ENCODE assay signal across 12 cellular contexts in genomic region chr22:30307026-30307574, GRCh38. TPM values are rescaled to one million over a fixed set of nuclear protein-coding genes. Genes with fewer than 3 reads are reported as not detected.
DNase-seq lines count a peak whose midpoint lies in the region; ATAC-seq and TF ChIP-seq lines count a peak whose summit lies in the region.
"Had no signal": no experiment of that assay in that cellular context is flagged by ENCODE, and none has a peak within 500 bp of the region (broad histone marks: within the 10 kb centered on the region; RNA-seq: fewer than 3 reads in every experiment).

No MANE protein-coding gene starts in this region.

- TF ChIP-seq CTCF in stomach (IDR thresholded peaks at IDR 0.05): no peak
- TF ChIP-seq CTCF in coronary artery (IDR thresholded peaks at IDR 0.05): no peak

- no peak for DNase-seq in activated CD4-positive, alpha-beta T cell treated with anti-CD3 and anti-CD28 coated beads, Interleukin-2, amount 10 ng/mL, durations not matched to agents 7 days and 5 days
- DNase-seq in activated CD4-positive, alpha-beta T cell treated with anti-CD3 and anti-CD28 coated beads, Interleukin-2, amount 50 U/mL, for 48 hours: no peak
- DNase-seq in T-cell (peak in 3 of 34 experiments; percentile 16 to 46 (median 35)), right cardiac atrium (peak in 2 of 3 donors; percentile 4 to 18), stomach (no peak), coronary artery (ENCODE audit: low spot score) (no peak), DMS79 treated with DMSO at 0.1 percent for 48 hours (lab: John Stamatoyannopoulos, UW) (no peak)
- no peak for DNase-seq in effector CD8-positive, alpha-beta T cell (lab: John Stamatoyannopoulos, UW)
- DNase-seq: adrenal gland, NCI-H1694 had no signal

- ATAC-seq in T-cell (replicated peaks in 1 of 4) (peak in 1 of 4 experiments; percentile 5), right cardiac atrium (no peak)

- H3K27me3 ChIP-seq in right cardiac atrium (ENCODE audit: control insufficient read depth, insufficient read depth) (no peaks in the 10 kb centered on the region), stomach (no peaks in the 10 kb centered on the region)
- H3K27me3 ChIP-seq: adrenal gland had no signal

- peak overlapping the region; percentile 49 for H3K27ac ChIP-seq in right cardiac atrium (ENCODE audit: low read length)
- peak overlapping the region; percentile 53 to 94 (median 86) for H3K27ac ChIP-seq in stomach
- peak overlapping the region in 1 of 2 donors; percentile 92 for H3K27ac ChIP-seq in coronary artery

- TF ChIP-seq EP300 in stomach (IDR thresholded peaks at IDR 0.05): no peak

- H3K4me3 ChIP-seq in right cardiac atrium (ENCODE audit: low read length) (no peak overlapping the region), stomach (no peak overlapping the region), coronary artery (no peak overlapping the region)
- H3K4me3 ChIP-seq: adrenal gland had no signal

- intact Hi-C loops in right cardiac atrium (cut with DNase I) (no loop called here), stomach (cut with DNase I; ENCODE audit: low total_unique reads) (no loop called here)

- H3K9me3 ChIP-seq in right cardiac atrium (ENCODE audit: control insufficient read depth, low read length) (no peaks in the 10 kb centered on the region), stomach (no peaks in the 10 kb centered on the region)
- H3K9me3 ChIP-seq: adrenal gland had no signal

- CTCF ChIA-PET in activated CD4-positive, alpha-beta T cell treated with anti-CD3 and anti-CD28 coated beads, Interleukin-2, amount 10 ng/mL, durations not matched to agents 7 days and 5 days (lab: Charles Lee): interaction anchor here (1.3 to 15.7 kb wide), 4 partner anchors 10 to 84 kb away, joined by 4 to 138 read pairs (median 4); partner anchors contain the start of gene CASTOR1
- CTCF ChIA-PET in T-cell (lab: Charles Lee): interaction anchor here in 1 of 2 donors (0.9 to 2.1 kb wide), 4 partner anchors 17 to 49 kb away, joined by 3 to 7 read pairs (median 6); partner anchors contain the start of genes CASTOR1, CCDC157 and SF3A1

- H3K27me3 Mint-ChIP-seq in activated CD4-positive, alpha-beta T cell treated with anti-CD3 and anti-CD28 coated beads, Interleukin-2, amount 10 ng/mL, durations not matched to agents 7 days and 5 days: no peaks in the 10 kb centered on the region
- H3K27me3 Mint-ChIP-seq in T-cell: no peaks in the 10 kb centered on the region

- peaks cover 59% of the 10 kb centered on the region for H3K4me1 ChIP-seq in right cardiac atrium (ENCODE audit: control insufficient read depth, insufficient read depth, low read length)
- H3K4me1 ChIP-seq in stomach: peaks cover 100% of the 10 kb centered on the region in 4 donors

- peaks cover 99% of the 10 kb centered on the region for H3K4me1 Mint-ChIP-seq in activated CD4-positive, alpha-beta T cell treated with anti-CD3 and anti-CD28 coated beads, Interleukin-2, amount 10 ng/mL, durations not matched to agents 7 days and 5 days
- peaks cover 99 to 100% (median 99%) of the 10 kb centered on the region in 3 donors for H3K4me1 Mint-ChIP-seq in T-cell

- peak overlapping the region; percentile 92 for H3K27ac Mint-ChIP-seq in activated CD4-positive, alpha-beta T cell treated with anti-CD3 and anti-CD28 coated beads, Interleukin-2, amount 10 ng/mL, durations not matched to agents 7 days and 5 days
- H3K27ac Mint-ChIP-seq in T-cell: peak overlapping the region; percentile 98 to 99

- peaks cover 69% of the 10 kb centered on the region for H3K36me3 Mint-ChIP-seq in activated CD4-positive, alpha-beta T cell treated with anti-CD3 and anti-CD28 coated beads, Interleukin-2, amount 10 ng/mL, durations not matched to agents 7 days and 5 days (ENCODE audit: low read depth)
- peaks cover 22% of the 10 kb centered on the region for H3K36me3 Mint-ChIP-seq in T-cell

- peaks cover 0 to 21% (median 11%) of the 10 kb centered on the region in 4 donors for H3K36me3 ChIP-seq in stomach
- H3K36me3 ChIP-seq: adrenal gland had no signal

- POLR2A ChIA-PET in activated CD4-positive, alpha-beta T cell treated with anti-CD3 and anti-CD28 coated beads, Interleukin-2, amount 10 ng/mL, durations not matched to agents 7 days and 5 days (lab: Charles Lee): interaction anchor here (1.0 kb wide), 1 partner anchor 50 kb away, joined by 3 read pairs; the partner anchor contains the start of genes CCDC157 and SF3A1
- POLR2A ChIA-PET in T-cell (lab: Charles Lee): interaction anchor here (0.6 to 1.0 kb wide), 4 partner anchors 11 to 117 kb away, joined by 4 to 5 read pairs (median 4); partner anchors contain the start of gene TBC1D10A (in 1 of the 2)

- peak overlapping the region; percentile 78 for H3K4me3 Mint-ChIP-seq in activated CD4-positive, alpha-beta T cell treated with anti-CD3 and anti-CD28 coated beads, Interleukin-2, amount 10 ng/mL, durations not matched to agents 7 days and 5 days
- H3K4me3 Mint-ChIP-seq in T-cell: peak overlapping the region; percentile 73 to 77 (median 75)

- 65% methylated on average over 5 of the region's 5 CpGs for WGBS in right cardiac atrium
- 68 to 85% (median 83%) methylated on average over 5 of the region's 5 CpGs for WGBS in stomach, 5 donors

- no peaks in the 10 kb centered on the region for H3K9me3 Mint-ChIP-seq in activated CD4-positive, alpha-beta T cell treated with anti-CD3 and anti-CD28 coated beads, Interleukin-2, amount 10 ng/mL, durations not matched to agents 7 days and 5 days
- no peaks in the 10 kb centered on the region for H3K9me3 Mint-ChIP-seq in T-cell

- TF ChIP-seq POLR2A in stomach (IDR thresholded peaks at IDR 0.05): no peak

RNA-seq across cellular contexts. Expression of gene CASTOR1, which starts 17.8 kb away (rescaled TPM):
- 10 to 100 TPM; 16.7 to 20.0 TPM for total RNA-seq in activated CD4-positive, alpha-beta T cell treated with anti-CD3 and anti-CD28 coated beads, Interleukin-2, amount 10 ng/mL, durations not matched to agents 7 days and 5 days
- total RNA-seq in T-cell (10 to 100 TPM; 12.8 to 21.9 (median 16.1) TPM), right cardiac atrium (1 to 10 TPM; 7.0 to 9.0 (median 7.4) TPM), stomach (10 to 100 TPM in 1 of 5 donors, 1 to 10 TPM in 4; 1.2 to 57.8 (median 3.7) TPM)
- polyA plus RNA-seq in right cardiac atrium (6.4 TPM), stomach (10 to 100 TPM in 1 of 3 donors, 1 to 10 TPM in 2; 6.6 to 17.0 (median 7.3) TPM)

RNA-seq across cellular contexts. Expression of gene TBC1D10A, which starts 19.6 kb away (rescaled TPM):
- total RNA-seq in activated CD4-positive, alpha-beta T cell treated with anti-CD3 and anti-CD28 coated beads, Interleukin-2, amount 10 ng/mL, durations not matched to agents 7 days and 5 days: 10 to 100 TPM; 45.5 to 47.6 TPM
- total RNA-seq in T-cell (10 to 100 TPM; 56.2 to 84.3 (median 82.3) TPM), right cardiac atrium (1 to 10 TPM; 5.6 to 9.1 (median 8.5) TPM), stomach (10 to 100 TPM in 3 of 5 donors, 1 to 10 TPM in 2; 2.2 to 23.2 (median 16.3) TPM)
- polyA plus RNA-seq in right cardiac atrium (5.4 TPM), stomach (10 to 100 TPM; 14.2 to 24.5 (median 20.3) TPM)

RNA-seq across cellular contexts. Expression of gene OSM, which starts 40.4 kb away (rescaled TPM):
- 10 to 100 TPM; 74.7 to 80.5 TPM for total RNA-seq in activated CD4-positive, alpha-beta T cell treated with anti-CD3 and anti-CD28 coated beads, Interleukin-2, amount 10 ng/mL, durations not matched to agents 7 days and 5 days
- total RNA-seq in T-cell: 10 to 100 TPM in 2 of 5 donors, 1 to 10 TPM in 3; 5.9 to 16.5 (median 7.4) TPM
- total RNA-seq in right cardiac atrium: 1 to 10 TPM in 1 of 4 donors, under 1 TPM in 3; 0.17 to 1.5 (median 0.26) TPM
- polyA plus RNA-seq in right cardiac atrium: 0.81 TPM
- total RNA-seq in stomach: 1 to 10 TPM in 1 of 5 donors, not detected in 4; 1.3 TPM
- polyA plus RNA-seq in stomach: 10 to 100 TPM in 1 of 3 donors, 1 to 10 TPM in 1, under 1 TPM in 1; 0.33 to 22.7 (median 1.1) TPM
- total RNA-seq: endothelial cell of umbilical vein, HT-29 had no signal
- polyA plus RNA-seq: endothelial cell of umbilical vein had no signal

RNA-seq across cellular contexts. Expression of gene SF3A1, which starts 49.6 kb away (rescaled TPM):
- 100 to 1,000 TPM; 247 to 279 TPM for total RNA-seq in activated CD4-positive, alpha-beta T cell treated with anti-CD3 and anti-CD28 coated beads, Interleukin-2, amount 10 ng/mL, durations not matched to agents 7 days and 5 days
- total RNA-seq in T-cell: 100 to 1,000 TPM; 272 to 323 (median 292) TPM
- total RNA-seq in right cardiac atrium: 100 to 1,000 TPM; 105 to 110 (median 108) TPM
- polyA plus RNA-seq in right cardiac atrium: 16.2 TPM
- total RNA-seq in stomach: 100 to 1,000 TPM in 1 of 5 donors, 10 to 100 TPM in 4; 30.3 to 316 (median 38.8) TPM
- 10 to 100 TPM; 13.6 to 15.6 (median 15.0) TPM for polyA plus RNA-seq in stomach

RNA-seq across cellular contexts. Expression of gene CCDC157, which starts 49.7 kb away (rescaled TPM):
- 1 to 10 TPM; 3.5 to 4.3 TPM for total RNA-seq in activated CD4-positive, alpha-beta T cell treated with anti-CD3 and anti-CD28 coated beads, Interleukin-2, amount 10 ng/mL, durations not matched to agents 7 days and 5 days
- 10 to 100 TPM in 1 of 5 donors, 1 to 10 TPM in 4; 4.6 to 10.9 (median 5.1) TPM for total RNA-seq in T-cell
- 1 to 10 TPM in 3 of 4 donors, under 1 TPM in 1; 0.47 to 2.1 (median 1.4) TPM for total RNA-seq in right cardiac atrium
- polyA plus RNA-seq in right cardiac atrium: 0.66 TPM
- total RNA-seq in stomach: 1 to 10 TPM in 3 of 5 donors, under 1 TPM in 1, not detected in 1; 0.73 to 9.0 (median 3.0) TPM
- 1 to 10 TPM; 1.7 to 3.7 (median 1.9) TPM for polyA plus RNA-seq in stomach

Comparison
In these comparisons a context has a peak if more than half of its experiments do, and no peak if none do; other contexts are left out.
1. DNase-seq: peak in right cardiac atrium (2 of 3); none in activated CD4-positive, alpha-beta T cell treated with anti-CD3 and anti-CD28 coated beads, Interleukin-2, amount 10 ng/mL, durations not matched to agents 7 days and 5 days (single experiment), activated CD4-positive, alpha-beta T cell treated with anti-CD3 and anti-CD28 coated beads, Interleukin-2, amount 50 U/mL, for 48 hours (0 of 2), stomach (single experiment), effector CD8-positive, alpha-beta T cell (single experiment), coronary artery (single experiment) and DMS79 treated with DMSO at 0.1 percent for 48 hours (single experiment).
2. RNA of gene OSM, which starts 40.4 kb away (total RNA-seq): 74.7 to 80.5 TPM in activated CD4-positive, alpha-beta T cell treated with anti-CD3 and anti-CD28 coated beads, Interleukin-2, amount 10 ng/mL, durations not matched to agents 7 days and 5 days; 5.9 to 16.5 TPM in T-cell, 0.17 to 1.5 TPM in right cardiac atrium and 1.3 TPM in stomach; every median in the first group is over 4 times any median in the second.